8 cellular contexts compared by ENCODE assay signal in genomic region chr11:30586251-30587144, GRCh38. TPM values are rescaled to one million over a fixed set of nuclear protein-coding genes. Genes with fewer than 3 reads are reported as not detected.
DNase-seq lines count a peak whose midpoint lies in the region; ATAC-seq and TF ChIP-seq lines count a peak whose summit lies in the region.

TSS of gene MPPED2 (minus strand) at chr11:30586353. CDS start at chr11:30580373, 5,980 bp downstream.

- H3K27me3 Mint-ChIP-seq in neural crest cell (ENCODE audit: low read depth): peaks cover 63% of the 10 kb centered on the region

- H3K27ac Mint-ChIP-seq in neural crest cell (ENCODE audit: unreplicated experiment): no peak within 1 kb of the TSS

- TF ChIP-seq CTCF in WERI-Rb-1 (IDR thresholded peaks at IDR 0.05; ENCODE audit: low read depth, low read length) (peak; percentile 71), foreskin fibroblast (IDR thresholded peaks at IDR 0.05; ENCODE audit: low read depth, low read length) (no peak), neural crest cell (conservative IDR thresholded peaks at IDR 0.05) (peak; percentile 67)

- no peaks in the 10 kb centered on the region for H3K9me3 Mint-ChIP-seq in neural crest cell

- peak within 1 kb of the TSS; percentile 79 for H3K4me3 Mint-ChIP-seq in neural crest cell

- peak within 1 kb of the TSS; percentile 97 for H3K27ac ChIP-seq in WERI-Rb-1

- H3K4me3 ChIP-seq in WERI-Rb-1 (ENCODE audit: low read depth, low read length) (peak within 1 kb of the TSS; percentile 94), foreskin fibroblast (ENCODE audit: low read depth in 1 of 2, low read length in 2 of 2) (peak within 1 kb of the TSS; percentile 19 to 28)

- peak; percentile 95 for ATAC-seq in GM19351 (IDR thresholded peaks at IDR 0.05; ENCODE audit: unreplicated experiment)
- peak; percentile 97 for ATAC-seq in HG03432 (IDR thresholded peaks at IDR 0.05; ENCODE audit: unreplicated experiment)

- H3K9me3 ChIP-seq in WERI-Rb-1 (ENCODE audit: severe bottlenecking): no peaks in the 10 kb centered on the region

- no peaks in the 10 kb centered on the region for H3K27me3 ChIP-seq in WERI-Rb-1 (ENCODE audit: insufficient read depth, low read depth, severe bottlenecking)

- H3K4me1 Mint-ChIP-seq in neural crest cell: peaks cover 33% of the 10 kb centered on the region

- peaks cover 8% of the 10 kb centered on the region for H3K36me3 ChIP-seq in WERI-Rb-1

- H3K36me3 Mint-ChIP-seq in neural crest cell (ENCODE audit: low read depth): no peaks in the 10 kb centered on the region

- DNase-seq in DMS79 treated with DMSO at 0.1 percent for 48 hours (lab: John Stamatoyannopoulos, UW): peak; percentile 41
- DNase-seq in WERI-Rb-1: peak; percentile 81
- DNase-seq in foreskin fibroblast: no peak
- peak; percentile 71 for DNase-seq in neural crest cell (ENCODE audit: low read depth, low spot score)
- no peak for DNase-seq in DMS153 (lab: John Stamatoyannopoulos, UW)
- DNase-seq in T-helper 9 cell: no peak

RNA-seq across cellular contexts. Expression of gene MPPED2, which starts in this region (rescaled TPM):
- total RNA-seq in neural crest cell: 3.1 and 3.2 TPM in 2 replicates

Comparison
In these comparisons a context has a peak if more than half of its experiments do, and no peak if none do; other contexts are left out.
1. DNase-seq: peak in DMS79 treated with DMSO at 0.1 percent for 48 hours (single experiment), WERI-Rb-1 (single experiment) and neural crest cell (single experiment); none in foreskin fibroblast (0 of 2), DMS153 (single experiment) and T-helper 9 cell (single experiment).